ENCODE assay signal across 15 cellular contexts in genomic region chr3:51550080-51550819, GRCh38. TPM values are rescaled to one million over a fixed set of nuclear protein-coding genes. Genes with fewer than 3 reads are reported as not detected.
DNase-seq lines count a peak whose midpoint lies in the region; ATAC-seq and TF ChIP-seq lines count a peak whose summit lies in the region.
"Had no signal": no experiment of that assay in that cellular context is flagged by ENCODE, and none has a peak within 500 bp of the region (broad histone marks: within the 10 kb centered on the region; RNA-seq: fewer than 3 reads in every experiment).

No MANE protein-coding gene starts in this region.

- H3K27me3 ChIP-seq in Panc1 (ENCODE audit: control insufficient read depth, insufficient read depth, low read length) = no peaks in the 10 kb centered on the region
- H3K27me3 ChIP-seq in adrenal gland = no peaks in the 10 kb centered on the region
- no peaks in the 10 kb centered on the region for H3K27me3 ChIP-seq in osteoblast (ENCODE audit: insufficient read depth, low read length)
- H3K27me3 ChIP-seq: MG63 had no signal

- BruUV-seq in Panc1 (replicated peaks; lab: Mats Ljungman, UMichigan) = TSS peak; percentile 53

- no peak overlapping the region for H3K27ac ChIP-seq in Panc1 (ENCODE audit: low read length)
- peak overlapping the region in 4 of 5 donors; percentile 10 to 68 (median 42) for H3K27ac ChIP-seq in adrenal gland
- H3K27ac ChIP-seq in osteoblast (ENCODE audit: low read depth, low read length) = no peak overlapping the region
- H3K27ac ChIP-seq: KMS-11, PC-9 had no signal

- H3K36me3 ChIP-seq in Panc1 (ENCODE audit: control insufficient read depth, insufficient read depth, low read length) = no peaks in the 10 kb centered on the region
- peaks cover 0 to 12% of the 10 kb centered on the region in 2 donors for H3K36me3 ChIP-seq in adrenal gland (replicated peaks in 1 of 2)
- H3K36me3 ChIP-seq in osteoblast (ENCODE audit: insufficient read depth, low read length) = peaks cover 20% of the 10 kb centered on the region
- H3K36me3 ChIP-seq: MG63 had no signal

- H3K4me3 ChIP-seq in Panc1 (ENCODE audit: low read depth in 2 of 2, low read length in 2 of 2) (no peak overlapping the region), adrenal gland (no peak overlapping the region), osteoblast (ENCODE audit: insufficient read depth, low read length) (no peak overlapping the region)
- H3K4me3 ChIP-seq: MG63, PC-9 had no signal

- peaks cover 51% of the 10 kb centered on the region for H3K79me2 ChIP-seq in osteoblast (ENCODE audit: insufficient read depth, low read length)

- H3K4me1 ChIP-seq in Panc1 (ENCODE audit: control insufficient read depth, insufficient read depth, low read length) (no peaks in the 10 kb centered on the region), adrenal gland (replicated peaks in 1 of 2) (peaks cover 11 to 13% of the 10 kb centered on the region in 2 donors), osteoblast (ENCODE audit: insufficient read depth, low read length) (no peaks in the 10 kb centered on the region)

- no peak for TF ChIP-seq CTCF in Panc1 (IDR thresholded peaks at IDR 0.05)
- TF ChIP-seq CTCF in adrenal gland (IDR thresholded peaks at IDR 0.05) = no peak
- no peak for TF ChIP-seq CTCF in osteoblast (IDR thresholded peaks at IDR 0.05; ENCODE audit: extremely low read depth, low read depth, low read length)

- WGBS in adrenal gland, 4 donors = 85 to 88% (median 86%) methylated on average over 8 of the region's 8 CpGs

- in situ Hi-C loops in Panc1 (cut with HindIII; ENCODE audit: low pct_unique_long_range_greater_than_20kb, low sequenced_read_pairs) = no loop called here

- intact Hi-C loops in Panc1 (cut with micrococcal nuclease; ENCODE audit: unreplicated experiment) (no loop called here), adrenal gland (cut with DNase I) (no loop called here)

- CTCF ChIA-PET in Panc1 (lab: Charles Lee) = interaction anchor here (0.6 kb wide), 1 partner anchor 38 kb away, joined by 3 read pairs; no protein-coding TSS in a partner anchor

- no peak for ATAC-seq in Panc1
- ATAC-seq in left lobe of liver = peak; percentile 17
- ATAC-seq in GM19463 (IDR thresholded peaks at IDR 0.05; ENCODE audit: unreplicated experiment) = no peak
- ATAC-seq: CD8-positive, alpha-beta T cell; Right ventricle myocardium inferior had no signal

- no peak for TF ChIP-seq POLR2A in adrenal gland (IDR thresholded peaks at IDR 0.05)

- POLR2A ChIA-PET in Panc1 (lab: Charles Lee) = no interaction called here

- no peaks in the 10 kb centered on the region for H3K9me3 ChIP-seq in Panc1 (ENCODE audit: control insufficient read depth, insufficient read depth, low read depth, low read length)
- H3K9me3 ChIP-seq in adrenal gland (replicated peaks in 1 of 3) = no peaks in the 10 kb centered on the region
- no peaks in the 10 kb centered on the region for H3K9me3 ChIP-seq in osteoblast (ENCODE audit: low read depth, low read length)
- H3K9me3 ChIP-seq: MG63 had no signal

- H3K4me2 ChIP-seq in osteoblast (ENCODE audit: insufficient read depth, low read length) = no peak overlapping the region
- H3K4me2 ChIP-seq: KMS-11, PC-9 had no signal

- DNase-seq in Panc1 (ENCODE audit: low read depth, low spot score) (no peak), adrenal gland (peak in 2 of 7 donors; percentile 12 to 44), left lobe of liver (ENCODE audit: low spot score) (no peak), osteoblast (ENCODE audit: insufficient read length, low spot score, missing footprints) (peak; percentile 48), DMS153 (lab: John Stamatoyannopoulos, UW) (no peak), amniotic stem cell (lab: John Stamatoyannopoulos, UW) (no peak)
- no peak for DNase-seq in effector CD4-positive, alpha-beta T cell
- DNase-seq: CD8-positive, alpha-beta T cell; MG63; NCI-H1105; NCI-H187; PC-9 had no signal

- peaks cover 5% of the 10 kb centered on the region for H4K20me1 ChIP-seq in osteoblast (ENCODE audit: insufficient read depth, low read length)

- H2AFZ ChIP-seq in osteoblast (ENCODE audit: low read length) = no peak overlapping the region
- H2AFZ ChIP-seq: PC-9 had no signal

RNA-seq across cellular contexts. Expression of gene RAD54L2, which starts 11.7 kb away (rescaled TPM):
- 18.9 TPM for total RNA-seq in Panc1 (2021; ENCODE audit: unreplicated experiment)
- polyA plus RNA-seq in Panc1 (2012; ENCODE audit: insufficient read length) = 4.4 TPM
- total RNA-seq in adrenal gland = 10 to 100 TPM; 11.0 to 42.2 (median 19.6) TPM
- 1 to 10 TPM; 5.6 to 9.4 (median 6.3) TPM for polyA plus RNA-seq in adrenal gland
- 22.7 TPM for total RNA-seq in left lobe of liver
- total RNA-seq in osteoblast = 22.7 and 23.2 TPM in 2 replicates

RNA-seq across cellular contexts. Expression of gene DCAF1, which starts 50.4 kb away (rescaled TPM):
- total RNA-seq in Panc1 (2021; ENCODE audit: unreplicated experiment) (24.7 TPM), adrenal gland (10 to 100 TPM; 16.5 to 31.5 (median 22.9) TPM), left lobe of liver (8.8 TPM), osteoblast (12.1 and 13.0 TPM in 2 replicates)
- 15.3 TPM for polyA plus RNA-seq in Panc1 (2012; ENCODE audit: insufficient read length)
- 10 to 100 TPM in 1 of 3 donors, 1 to 10 TPM in 2; 7.3 to 29.9 (median 8.2) TPM for polyA plus RNA-seq in adrenal gland

Comparison
In these comparisons a context has a peak if more than half of its experiments do, and no peak if none do; other contexts are left out.
1. H3K27ac ChIP-seq: peak in adrenal gland (4 of 5); none in Panc1 (single experiment) and osteoblast (single experiment).